ENCODE assay signal across 8 cellular contexts in genomic region chr16:70250748-70251650, GRCh38. TPM values are rescaled to one million over a fixed set of nuclear protein-coding genes. Genes with fewer than 3 reads are reported as not detected.
DNase-seq lines count a peak whose midpoint lies in the region; ATAC-seq and TF ChIP-seq lines count a peak whose summit lies in the region.

No MANE protein-coding gene starts in this region.

- TF ChIP-seq CTCF in HFFc6 (IDR thresholded peaks at IDR 0.05) (no peak), MM.1S (IDR thresholded peaks at IDR 0.05; ENCODE audit: low read length) (no peak), fibroblast of the aortic adventitia (IDR thresholded peaks at IDR 0.05; ENCODE audit: insufficient read depth, low read length) (no peak)

- H3K36me3 ChIP-seq in MM.1S (replicated peaks; ENCODE audit: insufficient read depth, low read length) (0 out of 2 replicates have a peak, but pooled peaks cover 9% of the 10 kb centered on the region), neuron (ENCODE audit: insufficient read depth, low read length) (peaks cover 39% of the 10 kb centered on the region)

- H4K20me1 ChIP-seq in MM.1S (ENCODE audit: insufficient read depth, low read length), result no peaks in the 10 kb centered on the region; the same call in 1 of the 2 replicates

- H2AFZ ChIP-seq in MM.1S (ENCODE audit: low read length), result peak overlapping the region; percentile 45; the same call in 1 of the 2 replicates
- no peak overlapping the region for H2AFZ ChIP-seq in neuron (ENCODE audit: low read depth, low read length)

- H3K9me3 ChIP-seq in MM.1S (replicated peaks; ENCODE audit: insufficient read depth, low read length), result no peaks in the 10 kb centered on the region
- H3K9me3 ChIP-seq in neuron (ENCODE audit: low read length), result no peaks in the 10 kb centered on the region

- no peaks in the 10 kb centered on the region for H3K4me1 ChIP-seq in MM.1S (ENCODE audit: low read length)
- H3K4me1 ChIP-seq in neuron (ENCODE audit: insufficient read depth, low read length), result peaks cover 9% of the 10 kb centered on the region

- peaks cover 33% of the 10 kb centered on the region for H3F3A ChIP-seq in MM.1S (ENCODE audit: insufficient read depth, low read length)

- peak overlapping the region; percentile 84 for H3K9ac ChIP-seq in MM.1S (ENCODE audit: low read length)

- peak overlapping the region; percentile 92 for H3K4me2 ChIP-seq in MM.1S (ENCODE audit: low read depth, low read length)

- peak; percentile 52 for DNase-seq in NCI-H2227 (lab: John Stamatoyannopoulos, UW; ENCODE audit: unreplicated experiment)
- no peak for DNase-seq in NCI-H2227 treated with DMSO at 0.1 percent for 48 hours (lab: John Stamatoyannopoulos, UW)
- DNase-seq in HFFc6, result peak; percentile 28
- peak; percentile 36 for DNase-seq in MM.1S
- peak; percentile 57 to 68 for DNase-seq in activated T-cell treated with anti-CD3 and anti-CD28 coated beads, Interleukin-2, amount 50 U/mL, for 72 hours
- DNase-seq in fibroblast of the aortic adventitia (ENCODE audit: low read depth), result peak; percentile 48
- DNase-seq in NCI-H2029 (lab: John Stamatoyannopoulos, UW), result no peak

- peak; percentile 66 to 67 for ATAC-seq in activated T-cell treated with anti-CD3 and anti-CD28 coated beads, Interleukin-2, amount 50 U/mL, for 72 hours (replicated peaks in 1 of 2)

- peaks cover 20% of the 10 kb centered on the region for H3K36me3 Mint-ChIP-seq in HFFc6 (ENCODE audit: low read depth)
- peaks cover 2 to 25% of the 10 kb centered on the region in 2 donors for H3K36me3 Mint-ChIP-seq in activated T-cell treated with anti-CD3 and anti-CD28 coated beads, Interleukin-2, amount 50 U/mL, for 72 hours (ENCODE audit: insufficient read depth in 2 of 2)

- H3K27me3 ChIP-seq in MM.1S (replicated peaks; ENCODE audit: insufficient read depth, low read length) (no peaks in the 10 kb centered on the region), neuron (ENCODE audit: insufficient read depth, low read length) (no peaks in the 10 kb centered on the region)

- H3K9me3 Mint-ChIP-seq in HFFc6, result no peaks in the 10 kb centered on the region
- H3K9me3 Mint-ChIP-seq in activated T-cell treated with anti-CD3 and anti-CD28 coated beads, Interleukin-2, amount 50 U/mL, for 72 hours, result no peaks in the 10 kb centered on the region

- peak overlapping the region; percentile 85 for H3K4me3 Mint-ChIP-seq in HFFc6
- peak overlapping the region; percentile 90 to 92 for H3K4me3 Mint-ChIP-seq in activated T-cell treated with anti-CD3 and anti-CD28 coated beads, Interleukin-2, amount 50 U/mL, for 72 hours

- H3K4me3 ChIP-seq in MM.1S (ENCODE audit: low read length), result peak overlapping the region; percentile 86
- H3K4me3 ChIP-seq in fibroblast of the aortic adventitia (ENCODE audit: low read depth, low read length), result peak overlapping the region; percentile 42
- peak overlapping the region; percentile 75 for H3K4me3 ChIP-seq in neuron (ENCODE audit: low read length)

- peak overlapping the region; percentile 59 for H3K27ac Mint-ChIP-seq in HFFc6
- H3K27ac Mint-ChIP-seq in activated T-cell treated with anti-CD3 and anti-CD28 coated beads, Interleukin-2, amount 50 U/mL, for 72 hours, result peak overlapping the region; percentile 46

- peaks cover 6% of the 10 kb centered on the region; the same call in 1 of the 2 replicates for H3K27me3 Mint-ChIP-seq in HFFc6 (ENCODE audit: insufficient read depth)
- H3K27me3 Mint-ChIP-seq in activated T-cell treated with anti-CD3 and anti-CD28 coated beads, Interleukin-2, amount 50 U/mL, for 72 hours (ENCODE audit: low read depth), result no peaks in the 10 kb centered on the region

- H3K79me2 ChIP-seq in MM.1S (ENCODE audit: low read length), result peaks cover 28% of the 10 kb centered on the region

- H3K4me1 Mint-ChIP-seq in HFFc6 (ENCODE audit: low read depth), result peaks cover 11% of the 10 kb centered on the region
- peaks cover 39% of the 10 kb centered on the region for H3K4me1 Mint-ChIP-seq in activated T-cell treated with anti-CD3 and anti-CD28 coated beads, Interleukin-2, amount 50 U/mL, for 72 hours (ENCODE audit: low read depth)

- H3K9me2 ChIP-seq in MM.1S (replicated peaks; ENCODE audit: insufficient read depth, low read length), result no peaks in the 10 kb centered on the region

- H3K27ac ChIP-seq in MM.1S (ENCODE audit: low read length), result peak overlapping the region; percentile 48; the same call in 1 of the 2 replicates

RNA-seq across cellular contexts. Expression of gene EXOSC6, which starts 0.7 kb away (rescaled TPM):
- 10 to 100 TPM; 19.4 to 24.9 (median 21.6) TPM for total RNA-seq in HFFc6 (2021; fragmentation: NEBNext Ultra II Directional; extraction: Animal tissue kit (Norgen Biotek cat#: 25700))
- 10 to 100 TPM; 26.3 to 28.2 TPM for total RNA-seq in activated T-cell treated with anti-CD3 and anti-CD28 coated beads, Interleukin-2, amount 50 U/mL, for 72 hours
- 37.9 and 39.7 TPM in 2 replicates for total RNA-seq in fibroblast of the aortic adventitia (ENCODE audit: low replicate concordance)

RNA-seq across cellular contexts. Expression of gene AARS1, which starts 38.3 kb away (rescaled TPM):
- 10 to 100 TPM; 82.3 to 99.1 (median 84.9) TPM for total RNA-seq in HFFc6 (2021; fragmentation: NEBNext Ultra II Directional; extraction: Animal tissue kit (Norgen Biotek cat#: 25700))
- total RNA-seq in activated T-cell treated with anti-CD3 and anti-CD28 coated beads, Interleukin-2, amount 50 U/mL, for 72 hours, result 100 to 1,000 TPM; 273 to 308 TPM
- 160 and 167 TPM in 2 replicates for total RNA-seq in fibroblast of the aortic adventitia (ENCODE audit: low replicate concordance)

RNA-seq across cellular contexts. Expression of gene DDX19B, which starts 48.0 kb away (rescaled TPM):
- total RNA-seq in HFFc6 (2021; fragmentation: NEBNext Ultra II Directional; extraction: Animal tissue kit (Norgen Biotek cat#: 25700)), result 10 to 100 TPM; 20.8 to 30.9 (median 26.7) TPM
- 10 to 100 TPM; 52.6 to 61.0 TPM for total RNA-seq in activated T-cell treated with anti-CD3 and anti-CD28 coated beads, Interleukin-2, amount 50 U/mL, for 72 hours
- total RNA-seq in fibroblast of the aortic adventitia (ENCODE audit: low replicate concordance), result 28.5 and 30.5 TPM in 2 replicates

Comparison
In these comparisons a context has a peak if more than half of its experiments do, and no peak if none do; other contexts are left out.
1. DNase-seq: peak in NCI-H2227 (single experiment), HFFc6 (single experiment), MM.1S (single experiment), activated T-cell treated with anti-CD3 and anti-CD28 coated beads, Interleukin-2, amount 50 U/mL, for 72 hours (2 of 2) and fibroblast of the aortic adventitia (single experiment); none in NCI-H2227 treated with DMSO at 0.1 percent for 48 hours (single experiment) and NCI-H2029 (single experiment).
2. Peak in every context shown above with its lines, with median percentiles within 50 percentile points of each other: H3K4me3 ChIP-seq.